31 cellular contexts compared by ENCODE assay signal in genomic region chr2:234014462-234014861, GRCh38. TPM values are rescaled to one million over a fixed set of nuclear protein-coding genes. Genes with fewer than 3 reads are reported as not detected.
"Had no signal": no experiment of that assay in that cellular context is flagged by ENCODE, and none has a peak within 500 bp of the region (broad histone marks: within the 10 kb centered on the region; RNA-seq: fewer than 3 reads in every experiment).

No MANE protein-coding gene starts in this region.

- H3K27ac ChIP-seq: adrenal gland, ascending aorta, body of pancreas, brain microvascular endothelial cell, breast epithelium, cardiac muscle cell, colonic mucosa had no signal

- ATAC-seq: activated naive CD4-positive, alpha-beta T cell treated with anti-CD3 and anti-CD28 coated beads, Interleukin-2, amount 50 U/mL, for 72 hours; activated naive CD8-positive, alpha-beta T cell treated with anti-CD3 and anti-CD28 coated beads, Interleukin-2, amount 50 U/mL, for 24 hours; activated T-cell treated with anti-CD3 and anti-CD28 coated beads, Interleukin-2, amount 50 U/mL, for 72 hours; activated T-helper 17 cell treated with anti-CD3 and anti-CD28 coated beads, Interleukin-2, amount 50 U/mL, for 72 hours; body of pancreas had no signal

- H3K27me3 ChIP-seq: ascending aorta, body of pancreas, brain microvascular endothelial cell, breast epithelium, cardiac muscle cell, colonic mucosa had no signal

- H3K4me1 ChIP-seq: adrenal gland, ascending aorta, body of pancreas, breast epithelium, colonic mucosa had no signal

- H3K4me3 ChIP-seq: adrenal gland, ascending aorta, body of pancreas, breast epithelium, cardiac muscle cell, colonic mucosa had no signal

- DNase-seq: activated effector memory CD4-positive, alpha-beta T cell treated with anti-CD3 and anti-CD28 coated beads, Interleukin-2, amount 50 U/mL, for 16 hours; activated effector memory CD4-positive, alpha-beta T cell treated with Interleukin-2 at 50 U/mL for 16 hours; activated gamma-delta T cell; activated gamma-delta T cell treated with Interleukin-2 at 50 U/mL for 16 hours; activated naive CD4-positive, alpha-beta T cell; activated naive CD4-positive, alpha-beta T cell treated with anti-CD3 and anti-CD28 coated beads for 36 hours; activated naive CD4-positive, alpha-beta T cell treated with anti-CD3 and anti-CD28 coated beads, Interleukin-2, amount 10 ng/mL, durations not matched to agents 7 days and 5 days; activated naive CD4-positive, alpha-beta T cell treated with anti-CD3 and anti-CD28 coated beads, Interleukin-2, amount 50 U/mL, for 16 hours; activated naive CD4-positive, alpha-beta T cell treated with Interleukin-2 at 50 U/mL for 16 hours; activated naive CD8-positive, alpha-beta T cell treated with anti-CD3 and anti-CD28 coated beads for 36 hours; activated naive CD8-positive, alpha-beta T cell treated with anti-CD3 and anti-CD28 coated beads, Interleukin-2, amount 10 ng/mL, durations not matched to agents 7 days and 5 days; activated naive CD8-positive, alpha-beta T cell treated with anti-CD3 and anti-CD28 coated beads, Interleukin-2, amount 50 U/mL, for 24 hours; activated T-cell treated with anti-CD3 and anti-CD28 coated beads, Interleukin-2, amount 50 U/mL, for 48 hours; activated T-cell treated with anti-CD3 and anti-CD28 coated beads, Interleukin-2, amount 50 U/mL, for 72 hours; adrenal gland; amniotic stem cell; amygdala; anterior cingulate cortex; aorta; body of pancreas; brain microvascular endothelial cell; caudate nucleus; central memory CD4-positive, alpha-beta T cell; cerebellar nuclear complex; colonic mucosa had no signal

- H3K9me3 ChIP-seq: adrenal gland, ascending aorta, body of pancreas, breast epithelium, colonic mucosa had no signal

- H3K36me3 ChIP-seq: adrenal gland, ascending aorta, brain microvascular endothelial cell, breast epithelium, cardiac muscle cell, colonic mucosa had no signal

RNA-seq across cellular contexts. Expression of gene SPP2, which starts 36.0 kb away (rescaled TPM):
- polyA plus RNA-seq: adipose tissue, adrenal gland, aorta, cardiac muscle cell had no signal
